Comparison of ENCODE assay signal across 25 cellular contexts in the genomic region with DNA sequence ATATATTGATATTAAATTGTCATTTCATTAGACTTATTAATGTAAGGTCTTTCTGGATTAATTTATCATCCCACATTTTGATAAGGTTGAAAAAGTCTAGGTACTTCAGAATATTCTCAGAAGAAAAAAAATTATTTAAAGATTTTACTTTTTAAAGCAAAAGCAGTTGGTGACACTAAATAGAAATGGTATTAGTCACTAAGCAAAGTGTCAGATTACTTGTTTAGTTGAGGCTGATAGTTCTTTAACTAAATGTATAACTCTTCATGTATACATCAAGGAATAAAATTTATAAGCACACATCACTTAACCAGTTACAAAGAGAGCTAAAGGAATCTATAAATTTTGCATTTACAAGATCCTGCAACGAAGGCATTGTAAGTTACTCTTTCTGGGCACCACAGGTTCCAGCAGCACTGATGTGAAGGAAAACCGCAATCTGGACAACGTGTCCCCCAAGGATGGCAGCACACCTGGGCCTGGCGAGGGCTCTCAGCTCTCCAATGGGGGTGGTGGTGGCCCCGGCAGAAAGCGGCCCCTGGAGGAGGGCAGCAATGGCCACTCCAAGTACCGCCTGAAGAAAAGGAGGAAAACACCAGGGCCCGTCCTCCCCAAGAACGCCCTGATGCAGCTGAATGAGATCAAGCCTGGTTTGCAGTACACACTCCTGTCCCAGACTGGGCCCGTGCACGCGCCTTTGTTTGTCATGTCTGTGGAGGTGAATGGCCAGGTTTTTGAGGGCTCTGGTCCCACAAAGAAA.
"Had no signal": no experiment of that assay in that cellular context is flagged by ENCODE, and none has a peak within 500 bp of the region (broad histone marks: within the 10 kb centered on the region; RNA-seq: fewer than 3 reads in every experiment).

No MANE protein-coding gene starts in this region.

- H3K9me3 Mint-ChIP-seq: natural killer cell treated with Interleukin-12 subunit alpha and Interleukin-12 subunit beta and Interleukin-15 and Interleukin-18, amount 100 ng/mL, for 72 hours; stimulated activated memory B cell treated with anti-CD40 and anti-IgM and Interleukin-4, amounts not matched to agents 10 μg/mL and 1 μg/mL and 100 μg/mL, for 72 hours had no signal

- H3K9me3 ChIP-seq: adrenal gland, ascending aorta, heart right ventricle, left lung, lower lobe of right lung, psoas muscle, sigmoid colon, suprapubic skin, tibial artery, upper lobe of right lung had no signal

- ATAC-seq: esophagus mucosa; foreskin keratinocyte; heart right ventricle; left lung; lower lobe of right lung; natural killer cell treated with Interleukin-12 subunit alpha and Interleukin-12 subunit beta and Interleukin-15 and Interleukin-18, amount 100 ng/mL, for 72 hours; psoas muscle; stimulated activated memory B cell treated with anti-CD40 and anti-IgM and Interleukin-4, amounts not matched to agents 10 μg/mL and 1 μg/mL and 100 μg/mL, for 72 hours; upper lobe of right lung had no signal

- H3K4me1 ChIP-seq: adrenal gland, ascending aorta, foreskin keratinocyte, heart right ventricle, left lung, lower lobe of right lung, psoas muscle, sigmoid colon, suprapubic skin, upper lobe of right lung had no signal

- H3K36me3 Mint-ChIP-seq: natural killer cell treated with Interleukin-12 subunit alpha and Interleukin-12 subunit beta and Interleukin-15 and Interleukin-18, amount 100 ng/mL, for 72 hours had no signal

- FAIRE-seq: small intestine had no signal

- DNase-seq: activated CD4-positive, alpha-beta T cell treated with anti-CD3 and anti-CD28 coated beads for 4 hours; activated CD4-positive, alpha-beta T cell treated with anti-CD3 and anti-CD28 coated beads, Interleukin-2, amount 50 U/mL, for 48 hours; activated CD4-positive, CD25-positive, alpha-beta regulatory T cell; activated effector memory CD4-positive, alpha-beta T cell treated with Interleukin-2 at 50 U/mL for 16 hours; activated naive CD4-positive, alpha-beta T cell treated with Interleukin-2 at 50 U/mL for 16 hours; adrenal gland; brain microvascular endothelial cell; cortex of kidney; foreskin keratinocyte; heart right ventricle; left lung; lower lobe of right lung; mesendoderm; psoas muscle; small intestine; stimulated activated CD4-positive, alpha-beta T cell treated with anti-CD3 and anti-CD28 coated beads, Interleukin-4, amount 100 ng/mL, for 24 hours; tibial artery; upper lobe of right lung had no signal

- H3K27me3 Mint-ChIP-seq: activated naive CD8-positive, alpha-beta T cell; natural killer cell treated with Interleukin-12 subunit alpha and Interleukin-12 subunit beta and Interleukin-15 and Interleukin-18, amount 100 ng/mL, for 72 hours; stimulated activated memory B cell treated with anti-CD40 and anti-IgM and Interleukin-4, amounts not matched to agents 10 μg/mL and 1 μg/mL and 100 μg/mL, for 72 hours had no signal

- H3K4me1 Mint-ChIP-seq: stimulated activated memory B cell treated with anti-CD40 and anti-IgM and Interleukin-4, amounts not matched to agents 10 μg/mL and 1 μg/mL and 100 μg/mL, for 72 hours had no signal

- H3K4me3 Mint-ChIP-seq: activated naive CD8-positive, alpha-beta T cell; natural killer cell treated with Interleukin-12 subunit alpha and Interleukin-12 subunit beta and Interleukin-15 and Interleukin-18, amount 100 ng/mL, for 72 hours; stimulated activated memory B cell treated with anti-CD40 and anti-IgM and Interleukin-4, amounts not matched to agents 10 μg/mL and 1 μg/mL and 100 μg/mL, for 72 hours had no signal

- H3K27ac ChIP-seq: adrenal gland, ascending aorta, brain microvascular endothelial cell, foreskin keratinocyte, heart right ventricle, left lung, lower lobe of right lung, psoas muscle, sigmoid colon, suprapubic skin, tibial artery, upper lobe of right lung had no signal

- H3K4me3 ChIP-seq: adrenal gland, ascending aorta, heart right ventricle, left lung, lower lobe of right lung, psoas muscle, sigmoid colon, suprapubic skin, tibial artery, upper lobe of right lung had no signal

- H3K27ac Mint-ChIP-seq: activated naive CD8-positive, alpha-beta T cell; natural killer cell treated with Interleukin-12 subunit alpha and Interleukin-12 subunit beta and Interleukin-15 and Interleukin-18, amount 100 ng/mL, for 72 hours; stimulated activated memory B cell treated with anti-CD40 and anti-IgM and Interleukin-4, amounts not matched to agents 10 μg/mL and 1 μg/mL and 100 μg/mL, for 72 hours had no signal
